8 cellular contexts compared by ENCODE assay signal in the genomic region with DNA sequence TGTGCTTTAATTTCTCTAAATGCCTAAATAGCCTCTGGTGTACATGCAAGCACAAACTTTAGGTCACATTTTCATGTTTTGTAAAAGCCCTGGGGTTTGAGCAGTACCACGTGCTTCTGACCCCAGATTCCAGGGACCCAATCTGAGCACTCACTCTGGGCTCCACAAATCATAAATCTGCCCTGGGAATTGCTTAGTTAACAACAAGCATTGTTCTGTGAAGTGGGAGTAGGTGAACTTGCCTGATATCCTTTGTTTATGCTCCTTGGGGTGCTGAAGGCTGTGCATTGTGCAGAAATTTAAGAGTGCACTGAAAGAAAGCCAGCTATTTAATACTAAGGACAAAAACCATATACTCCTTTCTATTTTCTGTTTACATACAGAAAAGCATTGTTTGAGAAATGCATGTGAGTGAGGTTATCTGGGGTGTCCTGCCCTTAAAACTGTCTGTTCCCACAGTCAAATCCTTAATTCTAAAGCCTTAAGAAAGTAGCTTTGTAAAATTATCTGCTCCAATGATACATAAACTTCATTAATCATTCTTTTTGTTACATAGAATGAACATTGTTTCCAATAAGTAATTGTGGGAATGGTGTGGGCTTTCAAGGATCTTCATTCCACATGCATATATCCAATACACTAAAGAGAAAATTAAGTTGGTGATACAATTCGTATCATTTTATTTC.
"Had no signal": no experiment of that assay in that cellular context is flagged by ENCODE, and none has a peak within 500 bp of the region (broad histone marks: within the 10 kb centered on the region; RNA-seq: fewer than 3 reads in every experiment).

No MANE protein-coding gene starts in this region.

- ATAC-seq: activated CD4-positive, CD25-positive, alpha-beta regulatory T cell treated with anti-CD3 and anti-CD28 coated beads, Interleukin-2, amount 50 U/mL, for 24 hours; effector memory CD8-positive, alpha-beta T cell; pancreas had no signal

- DNase-seq: activated CD4-positive, alpha-beta T cell treated with anti-CD3 and anti-CD28 coated beads, Interleukin-2, amount 50 U/mL, for 4 hours; activated effector memory CD4-positive, alpha-beta T cell treated with Interleukin-2 at 50 U/mL for 16 hours; activated T-cell treated with anti-CD3 and anti-CD28 coated beads, Interleukin-2, amount 50 U/mL, for 1 hour; amygdala; effector memory CD8-positive, alpha-beta T cell; pancreas; stomach had no signal
